ENCODE assay signal across 1 cellular context in the genomic region with DNA sequence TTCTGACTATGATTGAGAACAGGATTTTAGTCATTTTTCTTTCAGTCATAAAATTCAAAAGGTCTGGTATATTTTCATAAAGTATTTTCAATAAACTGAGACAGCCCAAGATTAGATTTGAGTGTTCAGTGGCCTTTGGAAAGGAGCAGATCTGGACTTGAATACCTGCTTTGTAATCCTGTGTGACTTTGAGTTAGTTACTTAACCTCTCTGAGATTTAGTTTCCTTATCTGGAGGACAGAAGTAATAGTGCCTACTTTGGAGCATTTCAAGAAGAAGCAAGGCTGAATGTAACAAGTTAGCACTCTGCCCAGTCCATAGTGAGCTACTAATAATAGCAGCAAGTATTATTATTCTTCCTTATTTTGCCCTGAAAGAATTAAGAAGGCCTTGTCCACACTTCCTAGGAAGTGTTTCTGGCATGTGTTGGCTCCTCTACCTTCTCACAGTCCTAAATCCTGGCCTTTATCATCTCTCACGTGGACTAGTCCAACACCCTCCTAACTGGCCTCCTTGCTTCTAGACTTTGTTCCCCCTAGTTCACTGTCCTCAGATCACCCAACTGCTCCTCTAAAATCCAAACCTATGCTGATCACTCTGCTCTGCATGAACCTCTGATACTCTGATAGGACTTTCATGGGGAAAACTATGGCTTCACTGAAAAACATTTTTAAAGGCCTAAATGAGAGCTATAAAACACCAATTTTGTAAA.
TF ChIP-seq lines count a peak whose summit lies in the region.

No MANE protein-coding gene starts in this region.

TF ChIP-seq in endothelial cell of umbilical vein, 7 proteins besides CTCF, POLR2A, EP300 and RAD21 (continued from another document):
- TF ChIP-seq JUN (IDR thresholded peaks at IDR 0.05; ENCODE audit: borderline replicate concordance, insufficient read depth, insufficient read length, low read depth) (no peak), MYC (IDR thresholded peaks at IDR 0.05; ENCODE audit: low read depth, low read length) (no peak), POLR2AphosphoS5 (IDR thresholded peaks at IDR 0.05; ENCODE audit: insufficient read depth, low read depth, low read length) (no peak), GATA2 (IDR thresholded peaks at IDR 0.05; ENCODE audit: insufficient read depth, insufficient read length, low read depth, low read length) (no peak), FOS (IDR thresholded peaks at IDR 0.05; ENCODE audit: borderline replicate concordance, insufficient read depth, low read length) (no peak)
- TF ChIP-seq, protein P1, sequence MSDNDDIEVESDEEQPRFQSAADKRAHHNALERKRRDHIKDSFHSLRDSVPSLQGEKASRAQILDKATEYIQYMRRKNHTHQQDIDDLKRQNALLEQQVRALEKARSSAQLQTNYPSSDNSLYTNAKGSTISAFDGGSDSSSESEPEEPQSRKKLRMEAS (IDR thresholded peaks at IDR 0.05; ENCODE audit: insufficient read depth, insufficient read length), result no peak
